20 cellular contexts compared by ENCODE assay signal in genomic region chr9:114109106-114109505, GRCh38. TPM values are rescaled to one million over a fixed set of nuclear protein-coding genes. Genes with fewer than 3 reads are reported as not detected.
"Had no signal": no experiment of that assay in that cellular context is flagged by ENCODE, and none has a peak within 500 bp of the region (broad histone marks: within the 10 kb centered on the region; RNA-seq: fewer than 3 reads in every experiment).

No MANE protein-coding gene starts in this region.

- H3K79me2 ChIP-seq: hepatocyte had no signal

- H3K4me2 ChIP-seq: hepatocyte had no signal

- H3K4me1 ChIP-seq: colonic mucosa, psoas muscle had no signal

- H3K9me3 Mint-ChIP-seq: activated CD4-positive, alpha-beta memory T cell treated with anti-CD3 and anti-CD28 coated beads, Interleukin-2, amount 10 ng/mL, durations not matched to agents 7 days and 5 days; activated T-cell treated with anti-CD3 and anti-CD28 coated beads, Interleukin-2, amount 50 U/mL, for 24 hours; naive thymus-derived CD8-positive, alpha-beta T cell had no signal

- DNase-seq: activated CD4-positive, alpha-beta memory T cell treated with anti-CD3 and anti-CD28 coated beads, Interleukin-2, amount 10 ng/mL, durations not matched to agents 7 days and 5 days; activated CD4-positive, alpha-beta T cell treated with anti-CD3 and anti-CD28 coated beads for 36 hours; activated T-cell treated with anti-CD3 and anti-CD28 coated beads, Interleukin-2, amount 50 U/mL, for 24 hours; amygdala; body of pancreas; caudate nucleus; colonic mucosa; mammary epithelial cell; psoas muscle; stimulated activated CD4-positive, alpha-beta T cell treated with anti-CD3 and anti-CD28 coated beads, Interleukin-2, amount 100 ng/mL, for 24 hours; stomach; T-helper 17 cell had no signal

- H3K27ac Mint-ChIP-seq: activated CD4-positive, alpha-beta memory T cell treated with anti-CD3 and anti-CD28 coated beads, Interleukin-2, amount 10 ng/mL, durations not matched to agents 7 days and 5 days; activated CD4-positive, alpha-beta T cell treated with anti-CD3 and anti-CD28 coated beads for 36 hours; activated naive CD8-positive, alpha-beta T cell; activated T-cell treated with anti-CD3 and anti-CD28 coated beads, Interleukin-2, amount 50 U/mL, for 24 hours; naive thymus-derived CD8-positive, alpha-beta T cell; T-helper 17 cell had no signal

- H3K4me3 Mint-ChIP-seq: activated CD4-positive, alpha-beta memory T cell treated with anti-CD3 and anti-CD28 coated beads, Interleukin-2, amount 10 ng/mL, durations not matched to agents 7 days and 5 days; activated CD4-positive, alpha-beta T cell treated with anti-CD3 and anti-CD28 coated beads for 36 hours; activated naive CD8-positive, alpha-beta T cell; activated T-cell treated with anti-CD3 and anti-CD28 coated beads, Interleukin-2, amount 50 U/mL, for 24 hours; naive thymus-derived CD8-positive, alpha-beta T cell; T-helper 17 cell had no signal

- H3K27ac ChIP-seq: body of pancreas, colonic mucosa, hepatocyte, psoas muscle, stomach, thoracic aorta had no signal

- H3K27me3 ChIP-seq: body of pancreas, colonic mucosa had no signal

- H3K36me3 ChIP-seq: colonic mucosa, stomach, thoracic aorta had no signal

- H3K9me3 ChIP-seq: body of pancreas, colonic mucosa, psoas muscle, stomach, thoracic aorta had no signal

- ATAC-seq: activated CD4-positive, alpha-beta T cell treated with anti-CD3 and anti-CD28 coated beads for 36 hours; body of pancreas; left lobe of liver; naive thymus-derived CD8-positive, alpha-beta T cell; psoas muscle; T-helper 17 cell had no signal

- H3K36me3 Mint-ChIP-seq: activated naive CD8-positive, alpha-beta T cell; naive thymus-derived CD8-positive, alpha-beta T cell had no signal

- H3K4me3 ChIP-seq: body of pancreas, colonic mucosa, hepatocyte, psoas muscle, stomach, thoracic aorta had no signal

- H3K4me1 Mint-ChIP-seq: activated CD4-positive, alpha-beta memory T cell treated with anti-CD3 and anti-CD28 coated beads, Interleukin-2, amount 10 ng/mL, durations not matched to agents 7 days and 5 days; activated CD4-positive, alpha-beta T cell treated with anti-CD3 and anti-CD28 coated beads for 36 hours had no signal

- H2AFZ ChIP-seq: hepatocyte had no signal

RNA-seq across cellular contexts. Expression of gene KIF12, which starts 10.0 kb away (rescaled TPM):
- total RNA-seq: activated CD4-positive, alpha-beta memory T cell treated with anti-CD3 and anti-CD28 coated beads, Interleukin-2, amount 10 ng/mL, durations not matched to agents 7 days and 5 days; activated CD4-positive, alpha-beta T cell treated with anti-CD3 and anti-CD28 coated beads for 36 hours; naive thymus-derived CD8-positive, alpha-beta T cell; T-helper 17 cell; thoracic aorta had no signal
- polyA plus RNA-seq: naive thymus-derived CD8-positive, alpha-beta T cell had no signal

RNA-seq across cellular contexts. Expression of gene AMBP, which starts 31.0 kb away (rescaled TPM):
- total RNA-seq: activated CD4-positive, alpha-beta memory T cell treated with anti-CD3 and anti-CD28 coated beads, Interleukin-2, amount 10 ng/mL, durations not matched to agents 7 days and 5 days; activated CD4-positive, alpha-beta T cell treated with anti-CD3 and anti-CD28 coated beads for 36 hours; mammary epithelial cell; naive thymus-derived CD8-positive, alpha-beta T cell; sciatic nerve; T-helper 17 cell; thoracic aorta; urinary bladder had no signal
- polyA plus RNA-seq: keratinocyte; mammary epithelial cell; naive thymus-derived CD8-positive, alpha-beta T cell; psoas muscle had no signal
